25 cellular contexts compared by ENCODE assay signal in genomic region chr17:77637807-77638182, GRCh38.
A peak's percentile ranks its signal among the peaks of the same experiment; 100 is the strongest.
DNase-seq lines count a peak whose midpoint lies in the region; ATAC-seq and TF ChIP-seq lines count a peak whose summit lies in the region.
"Had no signal": no experiment of that assay in that cellular context is flagged by ENCODE, and none has a peak within 500 bp of the region (broad histone marks: within the 10 kb centered on the region; RNA-seq: fewer than 3 reads in every experiment).

No MANE protein-coding gene starts in this region.

- H3K4me3 Mint-ChIP-seq in GM23338: no peak overlapping the region
- H3K4me3 Mint-ChIP-seq: CD8-positive, alpha-beta T cell; mesothelial cell of epicardium; natural killer cell treated with Interleukin-12 subunit alpha and Interleukin-12 subunit beta and Interleukin-15 and Interleukin-18, amount 100 ng/mL, for 72 hours; stimulated activated memory B cell treated with anti-CD40 and anti-IgM and Interleukin-4, amounts not matched to agents 10 μg/mL and 1 μg/mL and 100 μg/mL, for 72 hours had no signal

- H3K4me2 ChIP-seq in GM23338: no peak overlapping the region
- no peak overlapping the region for H3K4me2 ChIP-seq in neuronal stem cell (ENCODE audit: insufficient read depth, low read length, poor library complexity, severe bottlenecking)
- H3K4me2 ChIP-seq: KMS-11 had no signal

- H3K79me1 ChIP-seq in neuronal stem cell (ENCODE audit: low read depth, low read length): no peaks in the 10 kb centered on the region

- H3K9ac ChIP-seq in neuronal stem cell (ENCODE audit: low read depth, low read length, poor library complexity): no peak overlapping the region
- H3K9ac ChIP-seq: KMS-11 had no signal

- DNase-seq in GM23338 (ENCODE audit: low spot score) (peak; percentile 52), NCI-H524 treated with DMSO at 0.1 percent for 48 hours (lab: John Stamatoyannopoulos, UW) (peak; percentile 38), ecto neural progenitor cell (ENCODE audit: low spot score) (peak; percentile 83), neuronal stem cell (ENCODE audit: low spot score) (peak; percentile 51), foreskin keratinocyte (no peak), NCI-H1436 (lab: John Stamatoyannopoulos, UW) (no peak)
- DNase-seq: activated CD4-positive, alpha-beta T cell treated with anti-CD3 and anti-CD28 coated beads, Interleukin-2, amount 50 U/mL, for 4 hours; activated CD8-positive, alpha-beta memory T cell treated with anti-CD3 and anti-CD28 coated beads, Interleukin-2, amount 50 U/mL, for 4 hours; brain microvascular endothelial cell; CD8-positive, alpha-beta T cell; cortex of kidney; DMS79 treated with DMSO at 0.1 percent for 48 hours; left colon; Peyer's patch; SJCRH30; stimulated activated CD4-positive, alpha-beta T cell treated with anti-CD3 and anti-CD28 coated beads, Interleukin-2, amount 100 ng/mL, for 24 hours; T-helper 2 cell had no signal

- no peaks in the 10 kb centered on the region for H3K36me3 ChIP-seq in GM23338 (ENCODE audit: insufficient read depth)
- H3K36me3 ChIP-seq in neuronal stem cell (replicated peaks in 1 of 2; ENCODE audit: control insufficient read depth in 2 of 2, insufficient read depth in 2 of 2, low read length in 2 of 2): no peaks in the 10 kb centered on the region
- H3K36me3 ChIP-seq: brain microvascular endothelial cell, Peyer's patch, SJCRH30, suprapubic skin had no signal

- H4K8ac ChIP-seq in neuronal stem cell (ENCODE audit: low read depth, low read length): no peak overlapping the region

- peaks cover 24% of the 10 kb centered on the region for H3K4me1 Mint-ChIP-seq in GM23338
- H3K4me1 Mint-ChIP-seq: stimulated activated memory B cell treated with anti-CD40 and anti-IgM and Interleukin-4, amounts not matched to agents 10 μg/mL and 1 μg/mL and 100 μg/mL, for 72 hours had no signal

- H3K4me3 ChIP-seq in GM23338: no peak overlapping the region
- no peak overlapping the region for H3K4me3 ChIP-seq in neuronal stem cell (ENCODE audit: low read length in 2 of 2)
- H3K4me3 ChIP-seq: Peyer's patch, SJCRH30, suprapubic skin had no signal

- peaks cover 13% of the 10 kb centered on the region; the same call in 1 of the 2 replicates for H3K4me1 ChIP-seq in GM23338 (ENCODE audit: insufficient read depth)
- H3K4me1 ChIP-seq in neuronal stem cell (ENCODE audit: control insufficient read depth in 2 of 2, insufficient read depth in 1 of 2, low read depth in 1 of 2, low read length in 2 of 2): peaks cover 12 to 27% of the 10 kb centered on the region in 2 donors
- no peaks in the 10 kb centered on the region for H3K4me1 ChIP-seq in foreskin keratinocyte
- H3K4me1 ChIP-seq: Peyer's patch, SJCRH30, suprapubic skin had no signal

- TF ChIP-seq CTCF in GM23338 (conservative IDR thresholded peaks at IDR 0.05; ENCODE audit: low read depth in 2 of 2): no peak
- TF ChIP-seq CTCF in foreskin keratinocyte (conservative IDR thresholded peaks at IDR 0.05): no peak

- no peaks in the 10 kb centered on the region for H3K79me2 ChIP-seq in GM23338 (replicated peaks; ENCODE audit: insufficient read depth)

- H2AFZ ChIP-seq in GM23338: no peak overlapping the region
- H2AFZ ChIP-seq in neuronal stem cell (ENCODE audit: low read length): no peak overlapping the region

- no peak overlapping the region for H3K18ac ChIP-seq in neuronal stem cell (ENCODE audit: low read length)

- H4K20me1 ChIP-seq in GM23338 (replicated peaks; ENCODE audit: insufficient read depth): no peaks in the 10 kb centered on the region

- H2BK120ac ChIP-seq in neuronal stem cell (ENCODE audit: low read depth, low read length): no peak overlapping the region

- H2BK12ac ChIP-seq in neuronal stem cell (ENCODE audit: low read length): no peak overlapping the region

- ATAC-seq in GM23338 (peak; percentile 36), foreskin keratinocyte (no peak), GM21717 (IDR thresholded peaks at IDR 0.05; ENCODE audit: unreplicated experiment) (no peak)
- ATAC-seq: CD8-positive, alpha-beta T cell; left colon; natural killer cell treated with Interleukin-12 subunit alpha and Interleukin-12 subunit beta and Interleukin-15 and Interleukin-18, amount 100 ng/mL, for 72 hours; stimulated activated memory B cell treated with anti-CD40 and anti-IgM and Interleukin-4, amounts not matched to agents 10 μg/mL and 1 μg/mL and 100 μg/mL, for 72 hours had no signal

- H3K27me3 ChIP-seq in GM23338 (ENCODE audit: insufficient read depth) (no peaks in the 10 kb centered on the region), neuronal stem cell (ENCODE audit: control insufficient read depth in 3 of 3, insufficient read depth in 3 of 3, low read depth in 1 of 3, low read length in 3 of 3) (peaks cover 0 to 13% (median 0%) of the 10 kb centered on the region in 3 experiments), foreskin keratinocyte (peaks cover 36% of the 10 kb centered on the region)
- H3K27me3 ChIP-seq: Peyer's patch had no signal

- H3K9me3 ChIP-seq in neuronal stem cell (replicated peaks in 1 of 2; ENCODE audit: control insufficient read depth in 2 of 2, insufficient read depth in 1 of 2, low read depth in 1 of 2, low read length in 2 of 2): peaks cover 0 to 2% of the 10 kb centered on the region in 2 donors
- H3K9me3 ChIP-seq: Peyer's patch, SJCRH30, suprapubic skin had no signal

- H3K23ac ChIP-seq in neuronal stem cell (ENCODE audit: low read depth, low read length, poor library complexity): no peak overlapping the region

- H3K14ac ChIP-seq in neuronal stem cell (ENCODE audit: low read length): no peak overlapping the region

- no peak overlapping the region for H3K27ac ChIP-seq in GM23338 (ENCODE audit: low read depth)
- H3K27ac ChIP-seq in neuronal stem cell (replicated peaks; ENCODE audit: low read length): no peak overlapping the region
- H3K27ac ChIP-seq in foreskin keratinocyte: no peak overlapping the region
- H3K27ac ChIP-seq: brain microvascular endothelial cell, KMS-11, Peyer's patch, SJCRH30, suprapubic skin had no signal

- H3K27ac Mint-ChIP-seq in GM23338: no peak overlapping the region
- H3K27ac Mint-ChIP-seq: activated T-helper 2 cell treated with anti-CD3 and anti-CD28 coated beads, Interferon-gamma antibody, Interleukin-2, Interleukin-4, amounts not matched to agents 10 μg/mL and 5 μg/mL and 100 μg/mL, durations not matched to agents 14 hours and 24 hours and 36 hours; CD8-positive, alpha-beta T cell; mesothelial cell of epicardium; natural killer cell treated with Interleukin-12 subunit alpha and Interleukin-12 subunit beta and Interleukin-15 and Interleukin-18, amount 100 ng/mL, for 72 hours; progenitor cell of endocrine pancreas; stimulated activated memory B cell treated with anti-CD40 and anti-IgM and Interleukin-4, amounts not matched to agents 10 μg/mL and 1 μg/mL and 100 μg/mL, for 72 hours had no signal

- H4K91ac ChIP-seq in neuronal stem cell (ENCODE audit: low read depth, low read length, poor library complexity): no peak overlapping the region

- peaks cover 7% of the 10 kb centered on the region for H3K27me3 Mint-ChIP-seq in GM23338 (ENCODE audit: insufficient read depth, low read depth, poor library complexity)

- no peaks in the 10 kb centered on the region for H3F3A ChIP-seq in GM23338 (replicated peaks; ENCODE audit: low read depth)

- WGBS in neuronal stem cell (ENCODE audit: extremely low coverage in 2 of 2, insufficient read length in 2 of 2, insufficient replicate concordance in 1 of 2), 2 donors: no CpG with 5 or more reads among the region's 10 CpGs

- H3K9me2 ChIP-seq in GM23338 (ENCODE audit: insufficient read depth): no peaks in the 10 kb centered on the region

- no peak overlapping the region for H2AK5ac ChIP-seq in neuronal stem cell (ENCODE audit: low read depth, low read length)

- no peak overlapping the region for H2BK5ac ChIP-seq in neuronal stem cell (ENCODE audit: low read length)

- H3K36me3 Mint-ChIP-seq in GM23338 (ENCODE audit: low read depth): no peaks in the 10 kb centered on the region
- H3K36me3 Mint-ChIP-seq: CD8-positive, alpha-beta T cell; mesothelial cell of epicardium; natural killer cell treated with Interleukin-12 subunit alpha and Interleukin-12 subunit beta and Interleukin-15 and Interleukin-18, amount 100 ng/mL, for 72 hours; stimulated activated memory B cell treated with anti-CD40 and anti-IgM and Interleukin-4, amounts not matched to agents 10 μg/mL and 1 μg/mL and 100 μg/mL, for 72 hours had no signal

- no peaks in the 10 kb centered on the region for H3K9me3 Mint-ChIP-seq in GM23338
- H3K9me3 Mint-ChIP-seq: activated T-helper 2 cell treated with anti-CD3 and anti-CD28 coated beads, Interferon-gamma antibody, Interleukin-2, Interleukin-4, amounts not matched to agents 10 μg/mL and 5 μg/mL and 100 μg/mL, durations not matched to agents 14 hours and 24 hours and 36 hours; CD8-positive, alpha-beta T cell; mesothelial cell of epicardium; natural killer cell treated with Interleukin-12 subunit alpha and Interleukin-12 subunit beta and Interleukin-15 and Interleukin-18, amount 100 ng/mL, for 72 hours; stimulated activated memory B cell treated with anti-CD40 and anti-IgM and Interleukin-4, amounts not matched to agents 10 μg/mL and 1 μg/mL and 100 μg/mL, for 72 hours had no signal

- H3K4ac ChIP-seq in neuronal stem cell (ENCODE audit: low read length): no peak overlapping the region

- no peak overlapping the region for H2BK15ac ChIP-seq in neuronal stem cell (ENCODE audit: low read length)

TF ChIP-seq in GM23338, 12 proteins besides CTCF, POLR2A, EP300 and RAD21:
- no peak for TF ChIP-seq ETS1 (IDR thresholded peaks at IDR 0.05)
- no peak for TF ChIP-seq ZNF114 (CRISPR knock-in tag; IDR thresholded peaks at IDR 0.05)
- TF ChIP-seq POLR2AphosphoS5 (IDR thresholded peaks at IDR 0.05; ENCODE audit: low read depth): no peak

Comparison
In these comparisons a context has a peak if more than half of its experiments do, and no peak if none do; other contexts are left out.
1. DNase-seq: peak in GM23338 (single experiment), NCI-H524 treated with DMSO at 0.1 percent for 48 hours (single experiment), ecto neural progenitor cell (single experiment) and neuronal stem cell (single experiment); none in foreskin keratinocyte (0 of 2) and NCI-H1436 (single experiment).